10 cellular contexts compared by ENCODE assay signal in genomic region chr16:89921131-89921698, GRCh38. TPM values are rescaled to one million over a fixed set of nuclear protein-coding genes. Genes with fewer than 3 reads are reported as not detected.
DNase-seq lines count a peak whose midpoint lies in the region; TF ChIP-seq lines count a peak whose summit lies in the region.
"Had no signal": no experiment of that assay in that cellular context is flagged by ENCODE, and none has a peak within 500 bp of the region (broad histone marks: within the 10 kb centered on the region; RNA-seq: fewer than 3 reads in every experiment).

No MANE protein-coding gene starts in this region.

- H3F3A ChIP-seq in GM23248 (ENCODE audit: insufficient read depth) = peaks cover 32% of the 10 kb centered on the region

- in situ Hi-C loops in GM23248 (cut with MboI) = no loop called here

- H4K20me1 ChIP-seq in GM23248 (ENCODE audit: insufficient read depth) = no peaks in the 10 kb centered on the region
- 0 out of 2 replicates have a peak, but pooled peaks cover 3% of the 10 kb centered on the region for H4K20me1 ChIP-seq in OCI-LY7 (ENCODE audit: insufficient read depth, low read length)

- CTCF ChIA-PET in OCI-LY7 (lab: Charles Lee; ENCODE audit: unreplicated experiment) = interaction anchor here (0.9 kb wide), 1 partner anchor 29 kb away, joined by 5 read pairs; no protein-coding TSS in a partner anchor

- H3K27ac ChIP-seq in GM23248 = peak overlapping the region; percentile 99
- H3K27ac ChIP-seq in OCI-LY7 (ENCODE audit: low read depth, low read length, poor library complexity, severe bottlenecking) = peak overlapping the region; percentile 69
- H3K27ac ChIP-seq in esophagus muscularis mucosa (replicated peaks in 1 of 4) = peak overlapping the region; percentile 51 to 88 (median 76)
- H3K27ac ChIP-seq in rectal smooth muscle tissue (ENCODE audit: low read depth, low read length) = peak overlapping the region; percentile 78

- H2AFZ ChIP-seq in GM23248 (no peak overlapping the region), OCI-LY7 (ENCODE audit: low read length) (no peak overlapping the region)

- peak overlapping the region; percentile 99 for H3K4me2 ChIP-seq in GM23248 (ENCODE audit: unreplicated experiment)
- peak overlapping the region; percentile 89 for H3K4me2 ChIP-seq in OCI-LY7 (ENCODE audit: low read length)

- TF ChIP-seq EP300 in esophagus muscularis mucosa (IDR thresholded peaks at IDR 0.05) = no peak

- H3K79me2 ChIP-seq in GM23248 (ENCODE audit: insufficient read depth) (peaks cover 25% of the 10 kb centered on the region), OCI-LY7 (ENCODE audit: insufficient read depth, low read depth, low read length) (peaks cover 27% of the 10 kb centered on the region)

- H3K9me2 ChIP-seq in GM23248 (ENCODE audit: insufficient read depth) = no peaks in the 10 kb centered on the region
- H3K9me2 ChIP-seq in OCI-LY7 (ENCODE audit: insufficient read depth, low read length) = no peaks in the 10 kb centered on the region

- DNase-seq in GM23248 (peak; percentile 41), OCI-LY7 (ENCODE audit: low spot score) (peak; percentile 59), esophagus muscularis mucosa (ENCODE audit: extremely low spot score) (no peak), NCI-H82 treated with DMSO at 0.1 percent for 48 hours (lab: John Stamatoyannopoulos, UW; ENCODE audit: unreplicated experiment) (no peak), SKM-1 (lab: John Stamatoyannopoulos, UW; ENCODE audit: unreplicated experiment) (no peak), germinal center (ENCODE audit: low spot score) (no peak)
- DNase-seq: immature natural killer cell; NCI-H1048; stimulated activated CD4-positive, alpha-beta T cell treated with anti-CD3 and anti-CD28 coated beads, Interleukin-2, amount 100 ng/mL, for 24 hours had no signal

- H3K9ac ChIP-seq in GM23248 (peak overlapping the region; percentile 98), rectal smooth muscle tissue (ENCODE audit: low read length) (no peak overlapping the region)

- H3K4me3 ChIP-seq in GM23248 (peak overlapping the region; percentile 89), OCI-LY7 (ENCODE audit: low read depth, low read length, poor library complexity, severe bottlenecking) (peak overlapping the region; percentile 94), esophagus muscularis mucosa (peak overlapping the region in 1 of 4 donors; percentile 76), rectal smooth muscle tissue (ENCODE audit: low read length) (no peak overlapping the region)

- H3K4me1 ChIP-seq in GM23248 (ENCODE audit: insufficient read depth) (peaks cover 44% of the 10 kb centered on the region), OCI-LY7 (ENCODE audit: insufficient read depth, low read length, poor library complexity, severe bottlenecking) (peaks cover 63% of the 10 kb centered on the region), esophagus muscularis mucosa (peaks cover 64 to 88% (median 73%) of the 10 kb centered on the region in 4 donors), rectal smooth muscle tissue (ENCODE audit: control insufficient read depth, insufficient read depth, low read length) (peaks cover 23% of the 10 kb centered on the region)

- H3K9me3 ChIP-seq in GM23248 (ENCODE audit: low read depth) = no peaks in the 10 kb centered on the region
- no peaks in the 10 kb centered on the region for H3K9me3 ChIP-seq in OCI-LY7 (ENCODE audit: low read length)
- no peaks in the 10 kb centered on the region for H3K9me3 ChIP-seq in esophagus muscularis mucosa

- BruUV-seq in OCI-LY7 (replicated peaks; lab: Mats Ljungman, UMichigan) = no TSS peak

- POLR2A ChIA-PET in OCI-LY7 (lab: Charles Lee) = interaction anchor here (1.7 to 1.9 kb wide), 2 partner anchors 32 to 49 kb away, joined by 3 to 10 read pairs; no protein-coding TSS in a partner anchor

- TF ChIP-seq CTCF in OCI-LY7 (conservative IDR thresholded peaks at IDR 0.05; ENCODE audit: low read length) (no peak), esophagus muscularis mucosa (IDR thresholded peaks at IDR 0.05) (no peak)

- H3K36me3 ChIP-seq in GM23248 (ENCODE audit: low read depth) (no peaks in the 10 kb centered on the region), OCI-LY7 (ENCODE audit: insufficient read depth, low read length) (peaks cover 3% of the 10 kb centered on the region), esophagus muscularis mucosa (no peaks in the 10 kb centered on the region), rectal smooth muscle tissue (ENCODE audit: control insufficient read depth, insufficient read depth, low read length) (no peaks in the 10 kb centered on the region)

- TF ChIP-seq POLR2A in esophagus muscularis mucosa (IDR thresholded peaks at IDR 0.05; ENCODE audit: low read depth) = no peak

- H3K27me3 ChIP-seq in GM23248 (replicated peaks; ENCODE audit: insufficient read depth) (no peaks in the 10 kb centered on the region), esophagus muscularis mucosa (peaks cover 6 to 87% (median 26%) of the 10 kb centered on the region in 4 donors), rectal smooth muscle tissue (ENCODE audit: control insufficient read depth, insufficient read depth, low read length) (peaks cover 19% of the 10 kb centered on the region)

- 36 to 37% methylated on average over 13 to 14 of the region's 14 CpGs for WGBS in GM23248 (ENCODE audit: low coverage in 1 of 2, low lambda C conversion rate in 2 of 2, missing lambda C conversion rate in 2 of 2), 2 experiments
- 60% methylated on average over 13 of the region's 14 CpGs for WGBS in esophagus muscularis mucosa

- intact Hi-C loops in OCI-LY7 (cut with micrococcal nuclease; ENCODE audit: unreplicated experiment) (loop anchor here (5.0 kb wide), 1 partner anchor 156 kb away; the partner anchor contains the start of gene PRDM7), esophagus muscularis mucosa (cut with DNase I) (no loop called here)

RNA-seq across cellular contexts. Expression of gene TUBB3, which starts 1.9 kb away (rescaled TPM):
- 215 and 225 TPM in 2 replicates for total RNA-seq in GM23248 (2014; rRNA removed; shearing (Covaris generic))
- 95.8 and 96.4 TPM in 2 replicates for polyA plus RNA-seq in GM23248 (2016; fragmentation: Nextera tagmentation; extraction: Ambion mirVana)
- total RNA-seq in OCI-LY7 (2014; rRNA removed; shearing (Covaris generic)) = 59.6 and 63.7 TPM in 2 replicates
- total RNA-seq in OCI-LY7 (2022) (118 and 192 TPM in 2 replicates), esophagus muscularis mucosa (10 to 100 TPM in 3 of 4 donors, 1 to 10 TPM in 1; 2.5 to 19.5 (median 12.9) TPM)
- polyA plus RNA-seq: immature natural killer cell had no signal

RNA-seq across cellular contexts. Expression of gene MC1R, which starts 2.6 kb away (rescaled TPM):
- 5.6 and 7.7 TPM in 2 replicates for total RNA-seq in GM23248 (2014; rRNA removed; shearing (Covaris generic))
- 3.8 and 4.0 TPM in 2 replicates for polyA plus RNA-seq in GM23248 (2016; fragmentation: Nextera tagmentation; extraction: Ambion mirVana)
- 7.3 and 8.3 TPM in 2 replicates for total RNA-seq in OCI-LY7 (2014; rRNA removed; shearing (Covaris generic))
- 22.3 and 23.8 TPM in 2 replicates for total RNA-seq in OCI-LY7 (2022)
- 1 to 10 TPM; 2.0 to 5.0 (median 2.9) TPM for total RNA-seq in esophagus muscularis mucosa

RNA-seq across cellular contexts. Expression of gene DEF8, which starts 27.3 kb away (rescaled TPM):
- total RNA-seq in GM23248 (2014; rRNA removed; shearing (Covaris generic)) = 65.8 and 106 TPM in 2 replicates
- polyA plus RNA-seq in GM23248 (2016; fragmentation: Nextera tagmentation; extraction: Ambion mirVana) = 85.3 and 88.9 TPM in 2 replicates
- 222 and 292 TPM in 2 replicates for total RNA-seq in OCI-LY7 (2014; rRNA removed; shearing (Covaris generic))
- 295 and 380 TPM in 2 replicates for total RNA-seq in OCI-LY7 (2022)
- total RNA-seq in esophagus muscularis mucosa = 100 to 1,000 TPM in 2 of 4 donors, 10 to 100 TPM in 2; 86.8 to 112 (median 99.4) TPM

RNA-seq across cellular contexts. Expression of gene TCF25, which starts 47.8 kb away (rescaled TPM):
- total RNA-seq in GM23248 (2014; rRNA removed; shearing (Covaris generic)) = 143 and 166 TPM in 2 replicates
- polyA plus RNA-seq in GM23248 (2016; fragmentation: Nextera tagmentation; extraction: Ambion mirVana) = 162 and 165 TPM in 2 replicates
- 120 and 141 TPM in 2 replicates for total RNA-seq in OCI-LY7 (2014; rRNA removed; shearing (Covaris generic))
- total RNA-seq in OCI-LY7 (2022) (255 and 263 TPM in 2 replicates), esophagus muscularis mucosa (100 to 1,000 TPM; 126 to 151 (median 137) TPM)

Comparison
In these comparisons a context has a peak if more than half of its experiments do, and no peak if none do; other contexts are left out.
1. DNase-seq: peak in GM23248 (single experiment) and OCI-LY7 (single experiment); none in esophagus muscularis mucosa (single experiment), NCI-H82 treated with DMSO at 0.1 percent for 48 hours (single experiment), SKM-1 (single experiment) and germinal center (single experiment).
2. Peak in every context shown above with its lines, with median percentiles within 50 percentile points of each other: H3K27ac ChIP-seq.